ENCODE assay signal across 8 cellular contexts in genomic region chr11:129278586-129279319, GRCh38.
DNase-seq lines count a peak whose midpoint lies in the region; ATAC-seq and TF ChIP-seq lines count a peak whose summit lies in the region.

No MANE protein-coding gene starts in this region.

- ATAC-seq in GM18867 (IDR thresholded peaks at IDR 0.05; ENCODE audit: unreplicated experiment): peak; percentile 33
- ATAC-seq in GM18502 (IDR thresholded peaks at IDR 0.05; ENCODE audit: poor library complexity, unreplicated experiment): no peak

- H3K36me3 ChIP-seq in adrenal gland (replicated peaks in 1 of 2) (no peaks in the 10 kb centered on the region), iPS-15b (ENCODE audit: control insufficient read depth, insufficient read depth, low read length) (no peaks in the 10 kb centered on the region), skeletal muscle tissue (ENCODE audit: control insufficient read depth in 3 of 3, insufficient read depth in 3 of 3, low read length in 3 of 3) (no peaks in the 10 kb centered on the region)

- H3K9me3 ChIP-seq in adrenal gland (replicated peaks in 1 of 3) (no peaks in the 10 kb centered on the region), iPS-15b (ENCODE audit: control insufficient read depth, insufficient read depth, low read length) (no peaks in the 10 kb centered on the region), skeletal muscle tissue (ENCODE audit: control insufficient read depth in 3 of 3, low read length in 3 of 3) (no peaks in the 10 kb centered on the region)

- H3K4me3 ChIP-seq in LNCaP clone FGC (ENCODE audit: low read depth, low read length) (peak overlapping the region; percentile 51), adrenal gland (peak overlapping the region in 3 of 4 donors; percentile 16 to 85 (median 33)), iPS-15b (ENCODE audit: low read depth, low read length) (peak overlapping the region; percentile 72), skeletal muscle tissue (ENCODE audit: low read length in 3 of 3) (peak overlapping the region; percentile 69 to 76 (median 73))

- H3K27ac ChIP-seq in adrenal gland (peak overlapping the region in 3 of 5 donors; percentile 51 to 85 (median 65)), skeletal muscle tissue (ENCODE audit: low read depth, low read length) (no peak overlapping the region)

- no peaks in the 10 kb centered on the region for H3K27me3 ChIP-seq in adrenal gland
- peaks cover 21% of the 10 kb centered on the region for H3K27me3 ChIP-seq in iPS-15b (ENCODE audit: control insufficient read depth, insufficient read depth, low read length)
- H3K27me3 ChIP-seq in skeletal muscle tissue (ENCODE audit: control insufficient read depth in 3 of 3, insufficient read depth in 3 of 3, low read length in 3 of 3): no peaks in the 10 kb centered on the region

- intact Hi-C loops in adrenal gland (cut with DNase I): no loop called here

- 0 out of 2 replicates have a peak, but pooled peaks have one; percentile 19 for TF ChIP-seq CTCF in LNCaP clone FGC (IDR thresholded peaks at IDR 0.05; ENCODE audit: control insufficient read depth, extremely low read depth, insufficient read depth)
- TF ChIP-seq CTCF in adrenal gland (IDR thresholded peaks at IDR 0.05): no peak

- H3K4me1 ChIP-seq in adrenal gland (replicated peaks in 1 of 2): peaks cover 39 to 66% of the 10 kb centered on the region in 2 donors
- peaks cover 16% of the 10 kb centered on the region for H3K4me1 ChIP-seq in iPS-15b (ENCODE audit: control insufficient read depth, insufficient read depth, low read length)
- peaks cover 17 to 22% (median 21%) of the 10 kb centered on the region in 3 donors for H3K4me1 ChIP-seq in skeletal muscle tissue (ENCODE audit: control insufficient read depth in 3 of 3, insufficient read depth in 3 of 3, low read length in 3 of 3)

- TF ChIP-seq POLR2A in adrenal gland (IDR thresholded peaks at IDR 0.05): no peak

- H3K9ac ChIP-seq in iPS-15b (ENCODE audit: low read depth, low read length): peak overlapping the region; percentile 37
- H3K9ac ChIP-seq in skeletal muscle tissue (ENCODE audit: low read depth in 1 of 3, low read length in 3 of 3): peak overlapping the region; percentile 30 to 66 (median 63)

- 0 to 1% (median 1%) methylated on average over 9 to 109 of the region's 109 CpGs for WGBS in adrenal gland, 4 donors

- DNase-seq in 8988T (peak; percentile 44), LNCaP clone FGC (ENCODE audit: low read depth) (no peak), adrenal gland (peak in 4 of 7 donors; percentile 17 to 33 (median 26)), T1000 (lab: John Stamatoyannopoulos, UW) (no peak)

Comparison
In these comparisons a context has a peak if more than half of its experiments do, and no peak if none do; other contexts are left out.
1. DNase-seq: peak in 8988T (single experiment) and adrenal gland (4 of 7); none in LNCaP clone FGC (single experiment) and T1000 (single experiment).
2. Peak in every context shown above with its lines, with median percentiles within 50 percentile points of each other: H3K4me3 ChIP-seq.